22 cellular contexts compared by ENCODE assay signal in the genomic region with DNA sequence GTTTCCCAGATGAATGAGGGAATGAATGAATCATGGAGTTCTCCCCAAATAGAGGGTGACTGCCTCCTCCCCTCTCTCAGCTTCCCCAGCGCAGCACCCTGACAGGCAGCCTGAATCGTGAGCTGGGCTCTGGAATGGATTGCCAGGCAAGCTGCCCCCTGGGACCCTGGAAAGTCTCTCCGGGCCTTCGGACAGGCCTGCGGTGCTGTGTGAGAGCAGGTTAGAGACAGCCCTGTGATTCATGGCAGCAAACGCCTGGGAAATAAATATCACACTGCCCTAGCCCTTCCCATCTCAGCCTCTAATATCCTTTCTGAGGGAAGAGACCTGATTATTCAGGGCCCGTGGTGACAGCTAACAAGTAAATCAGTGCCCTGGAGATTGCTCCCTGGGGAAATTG. TPM values are rescaled to one million over a fixed set of nuclear protein-coding genes. Genes with fewer than 3 reads are reported as not detected.
A peak's percentile ranks its signal among the peaks of the same experiment; 100 is the strongest.
DNase-seq lines count a peak whose midpoint lies in the region; ATAC-seq and TF ChIP-seq lines count a peak whose summit lies in the region.
"Had no signal": no experiment of that assay in that cellular context is flagged by ENCODE, and none has a peak within 500 bp of the region (broad histone marks: within the 10 kb centered on the region; RNA-seq: fewer than 3 reads in every experiment).

No MANE protein-coding gene starts in this region.

- H2AFZ ChIP-seq in GM23338 (no peak overlapping the region), osteoblast (ENCODE audit: low read length) (no peak overlapping the region)

- no peaks in the 10 kb centered on the region for H3F3A ChIP-seq in GM23338 (replicated peaks; ENCODE audit: low read depth)

- H3K9me3 Mint-ChIP-seq in GM23338, result no peaks in the 10 kb centered on the region
- no peaks in the 10 kb centered on the region for H3K9me3 Mint-ChIP-seq in MCF 10A (ENCODE audit: unreplicated experiment)
- H3K9me3 Mint-ChIP-seq: CD8-positive, alpha-beta T cell had no signal

- peak; percentile 30 for DNase-seq in DMS79 (lab: John Stamatoyannopoulos, UW)
- DNase-seq in DMS79 treated with DMSO at 0.1 percent for 48 hours (lab: John Stamatoyannopoulos, UW), result no peak
- DNase-seq in GM23338 (ENCODE audit: low spot score), result no peak
- DNase-seq in NCI-H82 treated with DMSO at 0.1 percent for 48 hours (lab: John Stamatoyannopoulos, UW; ENCODE audit: unreplicated experiment), result peak; percentile 25
- DNase-seq in osteoblast (ENCODE audit: insufficient read length, low spot score, missing footprints), result peak; percentile 21
- no peak for DNase-seq in MCF 10A (ENCODE audit: unreplicated experiment)
- DNase-seq in Right ventricle myocardium inferior (ENCODE audit: missing footprints), result no peak
- DNase-seq in activated CD4-positive, alpha-beta T cell treated with anti-CD3 and anti-CD28 coated beads for 1 hour, result no peak
- DNase-seq: ACHN; C1 segment of cervical spinal cord; Calu3; CD8-positive, alpha-beta T cell; H7; Karpas-422; NCI-H2107; NCI-H345; NCI-H774; Right ventricle myocardium superior; SW 1271; T-helper 17 cell had no signal

- TF ChIP-seq CTCF in GM23338 (conservative IDR thresholded peaks at IDR 0.05; ENCODE audit: low read depth in 2 of 2) (no peak), osteoblast (IDR thresholded peaks at IDR 0.05; ENCODE audit: extremely low read depth, low read depth, low read length) (no peak), MCF 10A (IDR thresholded peaks at IDR 0.05; ENCODE audit: unreplicated experiment) (no peak)

- H3K27ac Mint-ChIP-seq in GM23338, result no peak overlapping the region
- H3K27ac Mint-ChIP-seq in MCF 10A (ENCODE audit: low read depth, unreplicated experiment), result no peak overlapping the region
- H3K27ac Mint-ChIP-seq: CD8-positive, alpha-beta T cell; T-helper 17 cell had no signal

- H3K9me2 ChIP-seq in GM23338 (ENCODE audit: insufficient read depth), result no peaks in the 10 kb centered on the region

- H3K4me2 ChIP-seq in GM23338 (no peak overlapping the region), osteoblast (ENCODE audit: insufficient read depth, low read length) (no peak overlapping the region)

- H3K4me3 Mint-ChIP-seq in GM23338, result no peak overlapping the region
- H3K4me3 Mint-ChIP-seq in MCF 10A (ENCODE audit: unreplicated experiment), result no peak overlapping the region
- H3K4me3 Mint-ChIP-seq: CD8-positive, alpha-beta T cell; T-helper 17 cell had no signal

- CTCF ChIA-PET in MCF 10A (lab: Yijun Ruan, JAX), result interaction anchor here (0.6 kb wide), 1 partner anchor 478 kb away, joined by 3 read pairs; no protein-coding TSS in a partner anchor

- H3K36me3 Mint-ChIP-seq in GM23338 (ENCODE audit: low read depth) (no peaks in the 10 kb centered on the region), MCF 10A (ENCODE audit: insufficient read depth, unreplicated experiment) (peaks cover 7% of the 10 kb centered on the region)
- H3K36me3 Mint-ChIP-seq: CD8-positive, alpha-beta T cell had no signal

- H3K27me3 ChIP-seq in GM23338 (ENCODE audit: insufficient read depth) (no peaks in the 10 kb centered on the region), osteoblast (ENCODE audit: insufficient read depth, low read length) (peaks cover 8% of the 10 kb centered on the region)

- H3K36me3 ChIP-seq in GM23338 (ENCODE audit: insufficient read depth) (no peaks in the 10 kb centered on the region), osteoblast (ENCODE audit: insufficient read depth, low read length) (no peaks in the 10 kb centered on the region)

- peaks cover 10% of the 10 kb centered on the region for H3K27me3 Mint-ChIP-seq in GM23338 (ENCODE audit: insufficient read depth, low read depth, poor library complexity)
- H3K27me3 Mint-ChIP-seq in MCF 10A (ENCODE audit: insufficient read depth, unreplicated experiment), result peaks cover 55% of the 10 kb centered on the region

- intact Hi-C loops in MCF 10A (cut with micrococcal nuclease), result no loop called here
- intact Hi-C loops in Right ventricle myocardium inferior (cut with DNase I), result no loop called here

- BruUV-seq in MCF 10A (replicated peaks; lab: Mats Ljungman, UMichigan), result no TSS peak

- H3K4me1 Mint-ChIP-seq in GM23338 (no peaks in the 10 kb centered on the region), MCF 10A (ENCODE audit: insufficient read depth, unreplicated experiment) (no peaks in the 10 kb centered on the region)

- no peaks in the 10 kb centered on the region for H3K9me3 ChIP-seq in osteoblast (ENCODE audit: low read depth, low read length)

- POLR2A ChIA-PET in MCF 10A (lab: Yijun Ruan, JAX), result no interaction called here

- ATAC-seq in GM23338, result peak; percentile 36; the same call in 1 of the 3 replicates
- no peak for ATAC-seq in Right ventricle myocardium inferior
- ATAC-seq: CD8-positive, alpha-beta T cell; T-helper 17 cell had no signal

- H3K27ac ChIP-seq in GM23338 (ENCODE audit: low read depth), result no peak overlapping the region
- H3K27ac ChIP-seq in osteoblast (ENCODE audit: low read depth, low read length), result no peak overlapping the region
- H3K27ac ChIP-seq: 22Rv1, SK-N-MC had no signal

- H3K4me3 ChIP-seq in GM23338, result no peak overlapping the region
- no peak overlapping the region for H3K4me3 ChIP-seq in osteoblast (ENCODE audit: insufficient read depth, low read length)
- H3K4me3 ChIP-seq: SK-N-MC had no signal

- H3K79me2 ChIP-seq in GM23338 (replicated peaks; ENCODE audit: insufficient read depth), result no peaks in the 10 kb centered on the region
- no peaks in the 10 kb centered on the region for H3K79me2 ChIP-seq in osteoblast (ENCODE audit: insufficient read depth, low read length)

- H3K4me1 ChIP-seq in GM23338 (ENCODE audit: insufficient read depth) (no peaks in the 10 kb centered on the region), osteoblast (ENCODE audit: insufficient read depth, low read length) (no peaks in the 10 kb centered on the region)

- H4K20me1 ChIP-seq in GM23338 (replicated peaks; ENCODE audit: insufficient read depth), result no peaks in the 10 kb centered on the region
- no peaks in the 10 kb centered on the region for H4K20me1 ChIP-seq in osteoblast (ENCODE audit: insufficient read depth, low read length)

TF ChIP-seq in GM23338, 12 proteins besides CTCF, POLR2A, EP300 and RAD21 (continues in another document):
- TF ChIP-seq NANOG (IDR thresholded peaks at IDR 0.05; ENCODE audit: borderline replicate concordance), result no peak
- no peak for TF ChIP-seq STAT1 (IDR thresholded peaks at IDR 0.05; ENCODE audit: unreplicated experiment)
- TF ChIP-seq POLR2AphosphoS5 (IDR thresholded peaks at IDR 0.05; ENCODE audit: low read depth), result no peak
- TF ChIP-seq ZNF114 (CRISPR knock-in tag; IDR thresholded peaks at IDR 0.05), result no peak

RNA-seq across cellular contexts. Expression of a gene that starts 24.6 kb away (rescaled TPM):
- total RNA-seq in GM23338 (2014; rRNA removed; shearing (Covaris generic)), result 44.4 and 45.4 TPM in 2 replicates
- polyA plus RNA-seq in GM23338 (2016; fragmentation: Nextera tagmentation; extraction: Ambion mirVana), result 84.6 and 86.7 TPM in 2 replicates
- total RNA-seq in osteoblast, result 0.29 and 0.36 TPM in 2 replicates
- total RNA-seq in MCF 10A (2022), result 3.3 and 5.3 TPM in 2 replicates
- 4.2 TPM for total RNA-seq in Right ventricle myocardium inferior

RNA-seq across cellular contexts. Expression of a gene that starts 25.1 kb away (rescaled TPM):
- total RNA-seq in GM23338 (2014; rRNA removed; shearing (Covaris generic)), result 28.9 and 30.8 TPM in 2 replicates
- 22.0 and 22.3 TPM in 2 replicates for polyA plus RNA-seq in GM23338 (2016; fragmentation: Nextera tagmentation; extraction: Ambion mirVana)
- total RNA-seq in osteoblast (14.4 and 16.3 TPM in 2 replicates), MCF 10A (2022) (16.0 and 16.3 TPM in 2 replicates), Right ventricle myocardium inferior (19.0 TPM)

RNA-seq across cellular contexts. Expression of a gene that starts 34.4 kb away (rescaled TPM):
- 0.58 and 0.90 TPM in 2 replicates for total RNA-seq in GM23338 (2014; rRNA removed; shearing (Covaris generic))
- 0.40 and 0.89 TPM in 2 replicates for polyA plus RNA-seq in GM23338 (2016; fragmentation: Nextera tagmentation; extraction: Ambion mirVana)
- 8.7 and 8.8 TPM in 2 replicates for total RNA-seq in osteoblast
- total RNA-seq in MCF 10A (2022), result 3.9 and 4.3 TPM in 2 replicates
- total RNA-seq in Right ventricle myocardium inferior, result 11.8 TPM

RNA-seq across cellular contexts. Expression of a gene that starts 51.3 kb away (rescaled TPM):
- 474 and 552 TPM in 2 replicates for total RNA-seq in GM23338 (2014; rRNA removed; shearing (Covaris generic))
- polyA plus RNA-seq in GM23338 (2016; fragmentation: Nextera tagmentation; extraction: Ambion mirVana), result 478 and 498 TPM in 2 replicates
- total RNA-seq in osteoblast, result 20.6 and 22.7 TPM in 2 replicates
- total RNA-seq in MCF 10A (2022), result 40.1 and 46.3 TPM in 2 replicates
- total RNA-seq in Right ventricle myocardium inferior, result 20.1 TPM

Comparison
In these comparisons a context has a peak if more than half of its experiments do, and no peak if none do; other contexts are left out.
1. DNase-seq: peak in DMS79 (single experiment), NCI-H82 treated with DMSO at 0.1 percent for 48 hours (single experiment) and osteoblast (single experiment); none in DMS79 treated with DMSO at 0.1 percent for 48 hours (single experiment), GM23338 (single experiment), MCF 10A (single experiment), Right ventricle myocardium inferior (single experiment) and activated CD4-positive, alpha-beta T cell treated with anti-CD3 and anti-CD28 coated beads for 1 hour (single experiment).